Comparison of ENCODE assay signal across 1 cellular context in genomic region chr14:104864267-104865068, GRCh38.
TF ChIP-seq lines count a peak whose summit lies in the region.

No MANE protein-coding gene starts in this region.

TF ChIP-seq in HepG2, 621 proteins besides CTCF, POLR2A, EP300 and RAD21 (continued from another document):
- no peak for TF ChIP-seq ZNF12 (CRISPR knock-in tag; IDR thresholded peaks at IDR 0.05)
TF ChIP-seq in HepG2: peak in this region for 180.
